29 cellular contexts compared by ENCODE assay signal in the genomic region with DNA sequence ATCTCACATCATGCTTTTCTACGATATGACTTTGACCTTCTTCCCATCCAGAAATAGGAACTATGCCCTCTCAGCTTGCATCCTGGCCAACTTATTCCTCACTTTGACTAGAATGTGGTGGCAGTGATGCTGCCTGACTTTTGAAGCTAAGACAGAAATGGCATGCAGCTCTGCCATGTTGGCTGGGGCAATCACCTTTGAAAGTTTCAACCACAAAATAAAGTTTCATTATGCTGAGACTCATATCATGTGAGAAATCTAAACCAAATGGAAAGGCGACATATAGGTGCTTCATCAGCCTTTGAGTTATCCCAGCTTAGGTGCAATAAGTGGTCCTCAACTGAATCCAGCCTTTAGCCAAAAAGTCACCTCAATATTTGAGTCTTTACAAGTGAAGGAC.
"Had no signal": no experiment of that assay in that cellular context is flagged by ENCODE, and none has a peak within 500 bp of the region (broad histone marks: within the 10 kb centered on the region; RNA-seq: fewer than 3 reads in every experiment).

No MANE protein-coding gene starts in this region.

- DNase-seq: stimulated activated CD4-positive, alpha-beta T cell treated with anti-CD3 and anti-CD28 coated beads, Interleukin-2, amount 100 ng/mL, for 48 hours; stimulated activated CD4-positive, alpha-beta T cell treated with anti-CD3 and anti-CD28 coated beads, Interleukin-4, amount 100 ng/mL, for 1 hour; stimulated activated CD4-positive, alpha-beta T cell treated with anti-CD3 and anti-CD28 coated beads, Interleukin-4, amount 100 ng/mL, for 24 hours; stimulated activated CD4-positive, alpha-beta T cell treated with anti-CD3 and anti-CD28 coated beads, Interleukin-4, amount 100 ng/mL, for 4 hours; stimulated activated CD8-positive, alpha-beta memory T cell treated with anti-CD3 and anti-CD28 coated beads, Interleukin-4, amount 100 ng/mL, for 48 hours; stimulated activated naive B cell treated with anti-CD40 and anti-IgM and Interleukin-4, amounts not matched to agents 10 μg/mL and 1 μg/mL and 100 μg/mL, for 72 hours; stimulated activated naive CD4-positive, alpha-beta T cell; stimulated activated naive CD4-positive, alpha-beta T cell treated with Interleukin-2 at 50 U/mL for 16 hours; stimulated activated naive CD8-positive, alpha-beta T cell treated with anti-CD3 and anti-CD28 coated beads, Interleukin-15, amount 100 ng/mL, for 72 hours; stimulated activated naive CD8-positive, alpha-beta T cell treated with anti-CD3 and anti-CD28 coated beads, Interleukin-15, Interleukin-2, amounts not matched to agents 100 U/mL and 50 U/mL, for 24 hours; stomach; substantia nigra; testis; thyroid gland; tibial artery; transverse colon; trophoblast cell; upper lobe of left lung; upper lobe of right lung; uterus had no signal

- ATAC-seq: stimulated activated effector memory CD8-positive, alpha-beta T cell treated with anti-CD3 and anti-CD28 coated beads, Interleukin-12 subunit alpha, Interleukin-12 subunit beta, amount 100 ng/mL, for 72 hours; stimulated activated memory B cell treated with anti-CD40 and anti-IgM and Interleukin-4, amounts not matched to agents 10 μg/mL and 1 μg/mL and 100 μg/mL, for 72 hours; stimulated activated naive B cell treated with anti-CD40 and anti-IgM and Interleukin-4, amounts not matched to agents 10 μg/mL and 1 μg/mL and 100 μg/mL, for 72 hours; stimulated activated naive CD8-positive, alpha-beta T cell treated with anti-CD3 and anti-CD28 coated beads, Interleukin-15, amount 100 ng/mL, for 72 hours; stimulated activated naive CD8-positive, alpha-beta T cell treated with anti-CD3 and anti-CD28 coated beads, Interleukin-15, Interleukin-2, amounts not matched to agents 100 U/mL and 50 U/mL, for 24 hours; upper lobe of right lung had no signal

- H3K27ac ChIP-seq: stomach, suprapubic skin, testis, thoracic aorta, thyroid gland, tibial artery, tibial nerve, transverse colon, upper lobe of left lung, upper lobe of right lung, uterus, vagina had no signal

- H3K4me3 ChIP-seq: stomach, suprapubic skin, testis, thoracic aorta, thyroid gland, tibial artery, tibial nerve, transverse colon, upper lobe of left lung, upper lobe of right lung, uterus, vagina had no signal

- H3K27me3 Mint-ChIP-seq: stimulated activated memory B cell treated with anti-CD40 and anti-IgM and Interleukin-4, amounts not matched to agents 10 μg/mL and 1 μg/mL and 100 μg/mL, for 72 hours; stimulated activated naive B cell treated with anti-CD40 and anti-IgM and Interleukin-4, amounts not matched to agents 10 μg/mL and 1 μg/mL and 100 μg/mL, for 72 hours; stimulated activated naive CD8-positive, alpha-beta T cell treated with anti-CD3 and anti-CD28 coated beads, Interleukin-15, amount 100 ng/mL, for 72 hours; stimulated activated naive CD8-positive, alpha-beta T cell treated with anti-CD3 and anti-CD28 coated beads, Interleukin-15, Interleukin-2, amounts not matched to agents 100 ng/mL and 50 ng/mL, for 24 hours; type B pancreatic cell had no signal

- H3K9me3 ChIP-seq: stomach, suprapubic skin, testis, thoracic aorta, thyroid gland, tibial artery, tibial nerve, upper lobe of left lung, upper lobe of right lung, uterus, vagina had no signal

- H3K27me3 ChIP-seq: stomach, suprapubic skin, testis, thyroid gland, tibial artery, tibial nerve, transverse colon, upper lobe of left lung, upper lobe of right lung, uterus, vagina had no signal

- FAIRE-seq: urothelium cell line had no signal

- H3K36me3 ChIP-seq: stomach, suprapubic skin, thoracic aorta, thyroid gland, tibial artery, tibial nerve, transverse colon, upper lobe of left lung, upper lobe of right lung, uterus, vagina had no signal

- H3K36me3 Mint-ChIP-seq: stimulated activated effector memory CD8-positive, alpha-beta T cell treated with anti-CD3 and anti-CD28 coated beads, Interleukin-12 subunit alpha, Interleukin-12 subunit beta, amount 100 ng/mL, for 72 hours; stimulated activated memory B cell treated with anti-CD40 and anti-IgM and Interleukin-4, amounts not matched to agents 10 μg/mL and 1 μg/mL and 100 μg/mL, for 72 hours; stimulated activated naive B cell treated with anti-CD40 and anti-IgM and Interleukin-4, amounts not matched to agents 10 μg/mL and 1 μg/mL and 100 μg/mL, for 72 hours; type B pancreatic cell had no signal

- H3K27ac Mint-ChIP-seq: stimulated activated effector memory CD8-positive, alpha-beta T cell treated with anti-CD3 and anti-CD28 coated beads, Interleukin-12 subunit alpha, Interleukin-12 subunit beta, amount 100 ng/mL, for 72 hours; stimulated activated memory B cell treated with anti-CD40 and anti-IgM and Interleukin-4, amounts not matched to agents 10 μg/mL and 1 μg/mL and 100 μg/mL, for 72 hours; stimulated activated naive B cell treated with anti-CD40 and anti-IgM and Interleukin-4, amounts not matched to agents 10 μg/mL and 1 μg/mL and 100 μg/mL, for 72 hours; stimulated activated naive CD8-positive, alpha-beta T cell treated with anti-CD3 and anti-CD28 coated beads, Interleukin-15, amount 100 ng/mL, for 72 hours; stimulated activated naive CD8-positive, alpha-beta T cell treated with anti-CD3 and anti-CD28 coated beads, Interleukin-15, Interleukin-2, amounts not matched to agents 100 ng/mL and 50 ng/mL, for 24 hours; type B pancreatic cell had no signal

- H3K4me3 Mint-ChIP-seq: stimulated activated effector memory CD8-positive, alpha-beta T cell treated with anti-CD3 and anti-CD28 coated beads, Interleukin-12 subunit alpha, Interleukin-12 subunit beta, amount 100 ng/mL, for 72 hours; stimulated activated memory B cell treated with anti-CD40 and anti-IgM and Interleukin-4, amounts not matched to agents 10 μg/mL and 1 μg/mL and 100 μg/mL, for 72 hours; stimulated activated naive B cell treated with anti-CD40 and anti-IgM and Interleukin-4, amounts not matched to agents 10 μg/mL and 1 μg/mL and 100 μg/mL, for 72 hours; stimulated activated naive CD8-positive, alpha-beta T cell treated with anti-CD3 and anti-CD28 coated beads, Interleukin-15, amount 100 ng/mL, for 72 hours; stimulated activated naive CD8-positive, alpha-beta T cell treated with anti-CD3 and anti-CD28 coated beads, Interleukin-15, Interleukin-2, amounts not matched to agents 100 ng/mL and 50 ng/mL, for 24 hours; type B pancreatic cell had no signal

- H3K4me1 Mint-ChIP-seq: stimulated activated effector memory CD8-positive, alpha-beta T cell treated with anti-CD3 and anti-CD28 coated beads, Interleukin-12 subunit alpha, Interleukin-12 subunit beta, amount 100 ng/mL, for 72 hours; stimulated activated memory B cell treated with anti-CD40 and anti-IgM and Interleukin-4, amounts not matched to agents 10 μg/mL and 1 μg/mL and 100 μg/mL, for 72 hours; stimulated activated naive B cell treated with anti-CD40 and anti-IgM and Interleukin-4, amounts not matched to agents 10 μg/mL and 1 μg/mL and 100 μg/mL, for 72 hours; stimulated activated naive CD8-positive, alpha-beta T cell treated with anti-CD3 and anti-CD28 coated beads, Interleukin-15, amount 100 ng/mL, for 72 hours had no signal

- H3K4me1 ChIP-seq: stomach, suprapubic skin, testis, thyroid gland, tibial artery, tibial nerve, transverse colon, upper lobe of left lung, upper lobe of right lung, uterus, vagina had no signal
